23 cellular contexts compared by ENCODE assay signal in the genomic region with DNA sequence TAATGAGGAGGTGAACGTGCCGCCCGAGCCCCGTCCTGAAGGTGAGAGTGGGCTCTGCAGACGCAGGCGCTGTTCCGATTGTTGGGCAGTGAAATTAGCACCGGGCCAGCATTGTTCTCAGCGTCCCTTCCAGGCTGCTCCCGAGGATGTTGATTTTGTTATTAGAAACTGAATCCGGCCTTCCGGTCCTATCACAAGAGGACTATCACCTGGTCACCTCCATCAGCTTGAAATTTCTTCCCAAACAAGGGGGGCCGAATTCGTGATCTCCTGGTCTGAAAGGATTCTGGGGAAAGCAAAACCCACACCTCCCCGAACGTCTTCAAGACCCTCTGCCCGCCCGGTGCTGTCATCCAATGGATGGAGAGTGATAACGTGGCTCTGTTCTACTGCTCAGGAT.
DNase-seq lines count a peak whose midpoint lies in the region; ATAC-seq, FAIRE-seq and TF ChIP-seq lines count a peak whose summit lies in the region.
"Had no signal": no experiment of that assay in that cellular context is flagged by ENCODE, and none has a peak within 500 bp of the region (broad histone marks: within the 10 kb centered on the region; RNA-seq: fewer than 3 reads in every experiment).

No MANE protein-coding gene starts in this region.

- ATAC-seq in SK-N-SH treated with all-trans-retinoic acid at 6 μM for 48 hours (no peak), HepG2 (no peak), right lobe of liver (no peak)
- ATAC-seq: CD8-positive, alpha-beta T cell; HCT116 had no signal

- no peak overlapping the region for H3K4me3 ChIP-seq in SK-N-SH (ENCODE audit: low read depth in 2 of 2, low read length in 1 of 2)
- no peak overlapping the region for H3K4me3 ChIP-seq in HepG2 (replicated peaks in 1 of 3; ENCODE audit: insufficient read depth in 1 of 3, low read depth in 2 of 3, low read length in 3 of 3)
- H3K4me3 ChIP-seq in right lobe of liver: no peak overlapping the region
- no peak overlapping the region for H3K4me3 ChIP-seq in neural progenitor cell
- H3K4me3 ChIP-seq: BLaER1, GM23248 had no signal

- H2AFZ ChIP-seq in SK-N-SH (ENCODE audit: low read depth) (no peak overlapping the region), HepG2 (ENCODE audit: low read length) (no peak overlapping the region), neural progenitor cell (replicated peaks) (no peak overlapping the region)
- H2AFZ ChIP-seq: GM23248 had no signal

- H3K27ac ChIP-seq in SK-N-SH (ENCODE audit: low read depth in 2 of 2, low read length in 1 of 2) (no peak overlapping the region), HepG2 (ENCODE audit: extremely low read length, insufficient read depth, low read length) (no peak overlapping the region), right lobe of liver (no peak overlapping the region), neural progenitor cell (no peak overlapping the region)
- H3K27ac ChIP-seq: 22Rv1, BLaER1, C4-2B, GM23248 had no signal

- H4K20me1 ChIP-seq in SK-N-SH (ENCODE audit: insufficient read depth) (no peaks in the 10 kb centered on the region), HepG2 (ENCODE audit: insufficient read depth, low read length) (no peaks in the 10 kb centered on the region; the same call in 1 of the 2 replicates), neural progenitor cell (ENCODE audit: low read depth) (no peaks in the 10 kb centered on the region)
- H4K20me1 ChIP-seq: BLaER1 had no signal

- H3K9me3 ChIP-seq in SK-N-SH: no peaks in the 10 kb centered on the region
- no peaks in the 10 kb centered on the region for H3K9me3 ChIP-seq in HepG2 (ENCODE audit: low read length)
- H3K9me3 ChIP-seq in right lobe of liver: no peaks in the 10 kb centered on the region
- no peaks in the 10 kb centered on the region for H3K9me3 ChIP-seq in neural progenitor cell (ENCODE audit: low read depth)
- H3K9me3 ChIP-seq: BLaER1 had no signal

- TF ChIP-seq POLR2A in HepG2 (IDR thresholded peaks at IDR 0.05; ENCODE audit: insufficient read depth in 1 of 2, low read depth in 2 of 2, low read length in 2 of 2) (no peak), right lobe of liver (IDR thresholded peaks at IDR 0.05) (no peak)

- no peaks in the 10 kb centered on the region for H3K36me3 Mint-ChIP-seq in neural progenitor cell
- H3K36me3 Mint-ChIP-seq: CD4-positive, CD25-positive, alpha-beta regulatory T cell; CD8-positive, alpha-beta T cell had no signal

- in situ Hi-C loops in HepG2 (cut with HindIII; ENCODE audit: extremely low pct_ligation_motif_present, low pct_unique_long_range_greater_than_20kb): loop anchor here (10.0 to 25.0 kb wide), 2 partner anchors 1665 to 1817 kb away; no protein-coding TSS in a partner anchor

- no peak for FAIRE-seq in HepG2 (lab: Jason Lieb, UNC)
- FAIRE-seq: A204.1, D721Med, GM12891 had no signal

- intact Hi-C loops in HepG2 (cut with micrococcal nuclease; ENCODE audit: unreplicated experiment): no loop called here
- intact Hi-C loops in right lobe of liver (cut with DNase I): no loop called here

- peaks cover 5% of the 10 kb centered on the region for H3K27me3 Mint-ChIP-seq in neural progenitor cell (ENCODE audit: insufficient read depth, low read depth)
- H3K27me3 Mint-ChIP-seq: B cell; CD4-positive, CD25-positive, alpha-beta regulatory T cell had no signal

- 77% methylated on average over 13 of the region's 19 CpGs for WGBS in SK-N-SH (ENCODE audit: low lambda C conversion rate)
- WGBS in HepG2 (ENCODE audit: low lambda C conversion rate): 48% methylated on average over 19 of the region's 19 CpGs
- WGBS in right lobe of liver (ENCODE audit: insufficient coverage, low coverage, low lambda C conversion rate, missing lambda C conversion rate): 74% methylated on average over 13 of the region's 19 CpGs

- H3K36me3 ChIP-seq in SK-N-SH (replicated peaks in 1 of 2; ENCODE audit: control insufficient read depth in 1 of 2, insufficient read depth in 2 of 2, low read length in 1 of 2) (no peaks in the 10 kb centered on the region), HepG2 (replicated peaks in 1 of 2; ENCODE audit: control insufficient read depth in 1 of 2, insufficient read depth in 2 of 2, low read length in 2 of 2) (no peaks in the 10 kb centered on the region), right lobe of liver (no peaks in the 10 kb centered on the region), neural progenitor cell (no peaks in the 10 kb centered on the region)
- H3K36me3 ChIP-seq: BLaER1 had no signal

- H3K9ac ChIP-seq in SK-N-SH (no peak overlapping the region), HepG2 (ENCODE audit: insufficient read depth, low read depth, low read length) (no peak overlapping the region), neural progenitor cell (no peak overlapping the region)
- H3K9ac ChIP-seq: BLaER1, GM23248 had no signal

- H3K27me3 ChIP-seq in SK-N-SH (ENCODE audit: insufficient read depth): no peaks in the 10 kb centered on the region
- peaks cover 52 to 98% of the 10 kb centered on the region in 2 experiments for H3K27me3 ChIP-seq in HepG2 (ENCODE audit: control insufficient read depth in 1 of 2, insufficient read depth in 2 of 2, low read length in 2 of 2)
- H3K27me3 ChIP-seq in right lobe of liver: no peaks in the 10 kb centered on the region
- H3K27me3 ChIP-seq in neural progenitor cell: no peaks in the 10 kb centered on the region
- H3K27me3 ChIP-seq: BLaER1 had no signal

- no peaks in the 10 kb centered on the region for H3K9me2 ChIP-seq in SK-N-SH

- H3K4me3 Mint-ChIP-seq in neural progenitor cell: no peak overlapping the region
- H3K4me3 Mint-ChIP-seq: B cell; CD8-positive, alpha-beta T cell; H9 had no signal

- H3K79me2 ChIP-seq in SK-N-SH (ENCODE audit: insufficient read depth) (no peaks in the 10 kb centered on the region), HepG2 (ENCODE audit: insufficient read depth, low read length) (no peaks in the 10 kb centered on the region), neural progenitor cell (ENCODE audit: low read depth) (no peaks in the 10 kb centered on the region)

- POLR2A ChIA-PET in SK-N-SH (lab: Yijun Ruan, JAX): no interaction called here
- POLR2A ChIA-PET in HepG2 (lab: Yijun Ruan, JAX): no interaction called here

- H3K4me2 ChIP-seq in SK-N-SH (no peak overlapping the region), HepG2 (ENCODE audit: low read depth, low read length) (no peak overlapping the region), neural progenitor cell (no peak overlapping the region)

- no peaks in the 10 kb centered on the region for H3F3A ChIP-seq in SK-N-SH (replicated peaks; ENCODE audit: insufficient read depth)
- no peaks in the 10 kb centered on the region for H3F3A ChIP-seq in neural progenitor cell (ENCODE audit: low read depth)

- no peak for TF ChIP-seq RAD21 in SK-N-SH (IDR thresholded peaks at IDR 0.05; ENCODE audit: low read length)
- no peak for TF ChIP-seq RAD21 in HepG2 (CRISPR knock-in tag; IDR thresholded peaks at IDR 0.05)

- TF ChIP-seq EP300 in SK-N-SH (IDR thresholded peaks at IDR 0.05; ENCODE audit: borderline replicate concordance in 1 of 2, low read depth in 1 of 2, low read length in 1 of 2) (no peak), HepG2 (IDR thresholded peaks at IDR 0.05; ENCODE audit: low read depth in 2 of 2, low read length in 2 of 2) (no peak), HepG2 (CRISPR knock-in tag; IDR thresholded peaks at IDR 0.05; ENCODE audit: borderline replicate concordance) (no peak)

- DNase-seq in SK-N-SH: no peak
- DNase-seq in HepG2 (ENCODE audit: low spot score): no peak
- DNase-seq in right lobe of liver: no peak
- DNase-seq in neural progenitor cell (ENCODE audit: low spot score): no peak
- no peak for DNase-seq in DMS153 (lab: John Stamatoyannopoulos, UW)
- DNase-seq in OCI-M1 (lab: John Stamatoyannopoulos, UW): no peak
- DNase-seq: CD4-positive, CD25-positive, alpha-beta regulatory T cell; CD8-positive, alpha-beta T cell; DMS 273 treated with DMSO at 0.1 percent for 48 hours; DMS53; DMS79 treated with DMSO at 0.1 percent for 48 hours; GF-D8; GM23248; H9 had no signal

- H3K9me3 Mint-ChIP-seq in neural progenitor cell: no peaks in the 10 kb centered on the region
- H3K9me3 Mint-ChIP-seq: CD4-positive, CD25-positive, alpha-beta regulatory T cell; CD8-positive, alpha-beta T cell; H9 had no signal

- no TSS peak for BruUV-seq in HepG2 (replicated peaks; lab: Mats Ljungman, UMichigan)

- H3K4me1 Mint-ChIP-seq in neural progenitor cell: peaks cover 4% of the 10 kb centered on the region
- H3K4me1 Mint-ChIP-seq: B cell had no signal

- CTCF ChIA-PET in SK-N-SH (lab: Yijun Ruan, JAX) (no interaction called here), HepG2 (lab: Yijun Ruan, JAX; ENCODE audit: low intra/inter-chr PET ratio, low total read pairs) (no interaction called here)

- no peaks in the 10 kb centered on the region for H3K4me1 ChIP-seq in SK-N-SH (ENCODE audit: control insufficient read depth in 1 of 2, insufficient read depth in 2 of 2, low read depth in 1 of 2, low read length in 1 of 2)
- no peaks in the 10 kb centered on the region for H3K4me1 ChIP-seq in HepG2 (ENCODE audit: insufficient read depth, low read length)
- H3K4me1 ChIP-seq in right lobe of liver: no peaks in the 10 kb centered on the region
- no peaks in the 10 kb centered on the region for H3K4me1 ChIP-seq in neural progenitor cell

- TF ChIP-seq CTCF in SK-N-SH (IDR thresholded peaks at IDR 0.05) (no peak), HepG2 (CRISPR knock-in tag; IDR thresholded peaks at IDR 0.05) (no peak), right lobe of liver (IDR thresholded peaks at IDR 0.05) (no peak), neural progenitor cell (IDR thresholded peaks at IDR 0.05) (no peak)

- peak overlapping the region; percentile 17 for H3K27ac Mint-ChIP-seq in neural progenitor cell
- H3K27ac Mint-ChIP-seq: B cell; CD4-positive, CD25-positive, alpha-beta regulatory T cell; CD8-positive, alpha-beta T cell; H9 had no signal

TF ChIP-seq in SK-N-SH treated with all-trans-retinoic acid at 6 μM for 48 hours, 23 proteins besides CTCF, POLR2A, EP300 and RAD21 (continues in another document):
- no peak for TF ChIP-seq TOX (CRISPR knock-in tag; IDR thresholded peaks at IDR 0.05; ENCODE audit: borderline replicate concordance)

TF ChIP-seq in SK-N-SH, 30 proteins besides CTCF, POLR2A, EP300 and RAD21:
- TF ChIP-seq, protein P1, sequence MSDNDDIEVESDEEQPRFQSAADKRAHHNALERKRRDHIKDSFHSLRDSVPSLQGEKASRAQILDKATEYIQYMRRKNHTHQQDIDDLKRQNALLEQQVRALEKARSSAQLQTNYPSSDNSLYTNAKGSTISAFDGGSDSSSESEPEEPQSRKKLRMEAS (IDR thresholded peaks at IDR 0.05; ENCODE audit: low read depth): no peak

TF ChIP-seq in HepG2, 621 proteins besides CTCF, POLR2A, EP300 and RAD21:
- TF ChIP-seq ZNF572 (CRISPR knock-in tag; IDR thresholded peaks at IDR 0.05) (0 out of 2 replicates have a peak, but pooled peaks have one; percentile 2), ZNF879 (CRISPR knock-in tag; IDR thresholded peaks at IDR 0.05) (no peak)
